Comparison of ENCODE assay signal across 30 cellular contexts in the genomic region with DNA sequence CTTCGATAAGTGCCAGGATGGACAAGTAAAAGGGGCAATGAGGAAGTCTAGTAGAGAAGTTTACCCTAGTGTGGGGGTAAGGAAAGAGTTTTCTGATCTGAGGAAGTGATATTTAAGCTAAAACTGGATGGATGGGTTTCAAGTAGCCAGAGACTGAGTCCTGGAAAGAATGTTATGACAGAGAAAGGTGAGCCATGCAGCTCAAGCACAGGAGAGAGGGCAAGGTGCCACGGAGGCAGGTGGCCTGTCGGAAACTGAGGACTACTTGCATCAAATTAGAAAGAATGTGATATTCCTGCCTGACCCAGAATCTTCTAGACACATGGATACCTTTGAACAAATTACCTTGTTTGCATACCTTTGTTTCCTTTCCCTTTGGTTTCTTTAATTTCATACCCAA. TPM values are rescaled to one million over a fixed set of nuclear protein-coding genes. Genes with fewer than 3 reads are reported as not detected.
"Had no signal": no experiment of that assay in that cellular context is flagged by ENCODE, and none has a peak within 500 bp of the region (broad histone marks: within the 10 kb centered on the region; RNA-seq: fewer than 3 reads in every experiment).

No MANE protein-coding gene starts in this region.

- H3K4me1 Mint-ChIP-seq: activated B cell treated with CpG ODN at 0.5 μM for 24 hours; activated naive CD4-positive, alpha-beta T cell treated with anti-CD3 and anti-CD28 coated beads, Interleukin-2, amount 10 ng/mL, durations not matched to agents 7 days and 5 days; activated naive CD8-positive, alpha-beta T cell treated with anti-CD3 and anti-CD28 coated beads, Interleukin-2, amount 10 ng/mL, durations not matched to agents 7 days and 5 days; brain; endodermal cell had no signal

- H3K27me3 ChIP-seq: ascending aorta, breast epithelium, cardiac muscle cell, dorsolateral prefrontal cortex had no signal

- H3K9me3 ChIP-seq: ascending aorta, breast epithelium had no signal

- DNase-seq: activated B cell treated with CpG ODN at 0.5 μM for 24 hours; activated CD4-positive, alpha-beta T cell treated with anti-CD3 and anti-CD28 coated beads for 48 hours; activated CD4-positive, alpha-beta T cell treated with anti-CD3 and anti-CD28 coated beads, Interleukin-2, amount 50 U/mL, for 1 hour; activated CD4-positive, alpha-beta T cell treated with anti-CD3 and anti-CD28 coated beads, Interleukin-2, amount 50 U/mL, for 48 hours; activated CD8-positive, alpha-beta memory T cell treated with anti-CD3 and anti-CD28 coated beads, Interleukin-2, amount 50 U/mL, for 4 hours; activated CD8-positive, alpha-beta T cell treated with anti-CD3 and anti-CD28 coated beads for 36 hours; activated gamma-delta T cell; activated naive CD4-positive, alpha-beta T cell; activated naive CD4-positive, alpha-beta T cell treated with anti-CD3 and anti-CD28 coated beads, Interleukin-2, amount 10 ng/mL, durations not matched to agents 7 days and 5 days; activated naive CD8-positive, alpha-beta T cell treated with anti-CD3 and anti-CD28 coated beads, Interleukin-2, amount 10 ng/mL, durations not matched to agents 7 days and 5 days; activated T-cell treated with anti-CD3 and anti-CD28 coated beads, Interleukin-2, amount 50 U/mL, for 1 hour; activated T-cell treated with anti-CD3 and anti-CD28 coated beads, Interleukin-2, amount 50 U/mL, for 48 hours; central memory CD4-positive, alpha-beta T cell; cerebellar nuclear complex; dorsolateral prefrontal cortex; effector memory CD4-positive, alpha-beta T cell; endodermal cell; foreskin fibroblast; T-helper 2 cell; WERI-Rb-1 had no signal

- H3K4me3 Mint-ChIP-seq: activated B cell treated with CpG ODN at 0.5 μM for 24 hours; activated CD8-positive, alpha-beta T cell treated with anti-CD3 and anti-CD28 coated beads for 36 hours; activated naive CD4-positive, alpha-beta T cell treated with anti-CD3 and anti-CD28 coated beads, Interleukin-2, amount 10 ng/mL, durations not matched to agents 7 days and 5 days; activated naive CD8-positive, alpha-beta T cell treated with anti-CD3 and anti-CD28 coated beads, Interleukin-2, amount 10 ng/mL, durations not matched to agents 7 days and 5 days; brain; dendritic cell treated with granulocyte-macrophage colony-stimulating factor and Interleukin-4, amounts not matched to agents 40 ng/mL and 50 ng/mL, for 4 days; endodermal cell had no signal

- H3K36me3 Mint-ChIP-seq: activated naive CD4-positive, alpha-beta T cell treated with anti-CD3 and anti-CD28 coated beads, Interleukin-2, amount 10 ng/mL, durations not matched to agents 7 days and 5 days had no signal

- H3K36me3 ChIP-seq: ascending aorta, breast epithelium had no signal

- H3K27me3 Mint-ChIP-seq: activated B cell treated with CpG ODN at 0.5 μM for 24 hours; activated CD8-positive, alpha-beta T cell treated with anti-CD3 and anti-CD28 coated beads for 36 hours; activated naive CD4-positive, alpha-beta T cell treated with anti-CD3 and anti-CD28 coated beads, Interleukin-2, amount 10 ng/mL, durations not matched to agents 7 days and 5 days; activated naive CD8-positive, alpha-beta T cell treated with anti-CD3 and anti-CD28 coated beads, Interleukin-2, amount 10 ng/mL, durations not matched to agents 7 days and 5 days; brain; dendritic cell treated with granulocyte-macrophage colony-stimulating factor and Interleukin-4, amounts not matched to agents 40 ng/mL and 50 ng/mL, for 4 days had no signal

- ATAC-seq: activated CD4-positive, CD25-positive, alpha-beta regulatory T cell treated with anti-CD3 and anti-CD28 coated beads, Interleukin-2, amount 50 U/mL, for 24 hours; activated CD8-positive, alpha-beta T cell treated with anti-CD3 and anti-CD28 coated beads for 36 hours; activated naive CD4-positive, alpha-beta T cell treated with anti-CD3 and anti-CD28 coated beads, Interleukin-2, amount 50 U/mL, for 72 hours; esophagus mucosa had no signal

- H3K27ac Mint-ChIP-seq: activated B cell treated with CpG ODN at 0.5 μM for 24 hours; activated CD8-positive, alpha-beta T cell treated with anti-CD3 and anti-CD28 coated beads for 36 hours; activated naive CD4-positive, alpha-beta T cell treated with anti-CD3 and anti-CD28 coated beads, Interleukin-2, amount 10 ng/mL, durations not matched to agents 7 days and 5 days; activated naive CD4-positive, alpha-beta T cell treated with anti-CD3 and anti-CD28 coated beads, Interleukin-2, amount 50 U/mL, for 72 hours; activated naive CD8-positive, alpha-beta T cell treated with anti-CD3 and anti-CD28 coated beads, Interleukin-2, amount 10 ng/mL, durations not matched to agents 7 days and 5 days; brain; dendritic cell treated with granulocyte-macrophage colony-stimulating factor and Interleukin-4, amounts not matched to agents 40 ng/mL and 50 ng/mL, for 4 days; endodermal cell had no signal

- H3K9me3 Mint-ChIP-seq: activated B cell treated with CpG ODN at 0.5 μM for 24 hours; activated CD8-positive, alpha-beta T cell treated with anti-CD3 and anti-CD28 coated beads for 36 hours; activated naive CD4-positive, alpha-beta T cell treated with anti-CD3 and anti-CD28 coated beads, Interleukin-2, amount 10 ng/mL, durations not matched to agents 7 days and 5 days; activated naive CD4-positive, alpha-beta T cell treated with anti-CD3 and anti-CD28 coated beads, Interleukin-2, amount 50 U/mL, for 72 hours; activated naive CD8-positive, alpha-beta T cell treated with anti-CD3 and anti-CD28 coated beads, Interleukin-2, amount 10 ng/mL, durations not matched to agents 7 days and 5 days; brain; dendritic cell treated with granulocyte-macrophage colony-stimulating factor and Interleukin-4, amounts not matched to agents 40 ng/mL and 50 ng/mL, for 4 days; endodermal cell had no signal

- H3K4me1 ChIP-seq: ascending aorta, breast epithelium had no signal

- H3K27ac ChIP-seq: ascending aorta, breast epithelium, cardiac muscle cell, coronary artery, dorsolateral prefrontal cortex, WERI-Rb-1 had no signal

- H3K4me3 ChIP-seq: ascending aorta, breast epithelium, cardiac muscle cell, coronary artery, dorsolateral prefrontal cortex had no signal

RNA-seq across cellular contexts. Expression of a gene that starts 26.5 kb away (rescaled TPM):
- total RNA-seq: activated B cell treated with CpG ODN at 0.5 μM for 24 hours; activated naive CD4-positive, alpha-beta T cell treated with anti-CD3 and anti-CD28 coated beads, Interleukin-2, amount 50 U/mL, for 72 hours; epithelial cell of proximal tubule had no signal
